In genomic region chr9:136617746-136618577, GRCh38 we compare ENCODE assay signal across 15 cellular contexts. TPM values are rescaled to one million over a fixed set of nuclear protein-coding genes. Genes with fewer than 3 reads are reported as not detected.
DNase-seq lines count a peak whose midpoint lies in the region; ATAC-seq and TF ChIP-seq lines count a peak whose summit lies in the region.
"Had no signal": no experiment of that assay in that cellular context is flagged by ENCODE, and none has a peak within 500 bp of the region (broad histone marks: within the 10 kb centered on the region; RNA-seq: fewer than 3 reads in every experiment).

No MANE protein-coding gene starts in this region.

- ATAC-seq in HG02973 (IDR thresholded peaks at IDR 0.05; ENCODE audit: unreplicated experiment), result no peak

- intact Hi-C loops in uterus (cut with DNase I; ENCODE audit: low total_unique reads), result no loop called here

- H3K9me3 ChIP-seq in uterus, result no peaks in the 10 kb centered on the region
- H3K9me3 ChIP-seq: stomach had no signal

- no peaks in the 10 kb centered on the region for H3K36me3 ChIP-seq in uterus
- H3K36me3 ChIP-seq: brain microvascular endothelial cell, stomach had no signal

- TF ChIP-seq CTCF in brain (conservative IDR thresholded peaks at IDR 0.05), result no peak
- no peak for TF ChIP-seq CTCF in nephron progenitor cell (IDR thresholded peaks at IDR 0.05)
- no peak for TF ChIP-seq CTCF in uterus (IDR thresholded peaks at IDR 0.05)

- H3K36me3 Mint-ChIP-seq in brain, result no peaks in the 10 kb centered on the region
- no peaks in the 10 kb centered on the region for H3K36me3 Mint-ChIP-seq in nephron progenitor cell (ENCODE audit: low read depth)

- H3K27me3 Mint-ChIP-seq in brain (no peaks in the 10 kb centered on the region), nephron progenitor cell (ENCODE audit: low read depth, poor library complexity) (peaks cover 6% of the 10 kb centered on the region)

- no peaks in the 10 kb centered on the region for H3K27me3 ChIP-seq in uterus
- H3K27me3 ChIP-seq: brain microvascular endothelial cell had no signal

- no peak for TF ChIP-seq POLR2A in uterus (IDR thresholded peaks at IDR 0.05)

- no peaks in the 10 kb centered on the region for H3K4me1 ChIP-seq in uterus

- no peak overlapping the region for H3K27ac ChIP-seq in uterus
- H3K27ac ChIP-seq: brain microvascular endothelial cell had no signal

- H3K27ac Mint-ChIP-seq in brain, result peak overlapping the region in 4 of 5 experiments; percentile 49 to 96 (median 80)
- H3K27ac Mint-ChIP-seq in nephron progenitor cell, result peak overlapping the region; percentile 78
- H3K27ac Mint-ChIP-seq: activated T-helper 2 cell treated with anti-CD3 and anti-CD28 coated beads, Interferon-gamma antibody, Interleukin-2, Interleukin-4, amounts not matched to agents 10 μg/mL and 5 μg/mL and 100 μg/mL, durations not matched to agents 14 hours and 24 hours and 36 hours; CD4-positive, alpha-beta T cell had no signal

- H3K4me3 ChIP-seq in uterus, result no peak overlapping the region
- H3K4me3 ChIP-seq: stomach had no signal

- DNase-seq in DMS53 treated with DMSO at 0.1 percent for 48 hours (lab: John Stamatoyannopoulos, UW; ENCODE audit: unreplicated experiment) (peak; percentile 24), HuH-7.5 (ENCODE audit: low spot score) (peak; percentile 35), nephron progenitor cell (no peak), uterus (no peak), NCI-H2107 (lab: John Stamatoyannopoulos, UW) (no peak)
- DNase-seq: brain microvascular endothelial cell; CD4-positive, alpha-beta T cell; foreskin melanocyte; NCI-H446 treated with DMSO at 0.1 percent for 48 hours; retina; stimulated activated CD4-positive, alpha-beta T cell treated with anti-CD3 and anti-CD28 coated beads, Interleukin-4, amount 100 ng/mL, for 4 hours; stomach had no signal

- H3K4me3 Mint-ChIP-seq in brain, result no peak overlapping the region
- no peak overlapping the region for H3K4me3 Mint-ChIP-seq in nephron progenitor cell
- H3K4me3 Mint-ChIP-seq: CD4-positive, alpha-beta T cell had no signal

- H3K9me3 Mint-ChIP-seq in brain (no peaks in the 10 kb centered on the region), nephron progenitor cell (no peaks in the 10 kb centered on the region)
- H3K9me3 Mint-ChIP-seq: activated T-helper 2 cell treated with anti-CD3 and anti-CD28 coated beads, Interferon-gamma antibody, Interleukin-2, Interleukin-4, amounts not matched to agents 10 μg/mL and 5 μg/mL and 100 μg/mL, durations not matched to agents 14 hours and 24 hours and 36 hours; CD4-positive, alpha-beta T cell had no signal

- H3K4me1 Mint-ChIP-seq in brain, result peaks cover 24% of the 10 kb centered on the region
- peaks cover 54% of the 10 kb centered on the region for H3K4me1 Mint-ChIP-seq in nephron progenitor cell

RNA-seq across cellular contexts. Expression of gene EGFL7, which starts 44.8 kb away (rescaled TPM):
- polyA plus RNA-seq in brain (ENCODE audit: insufficient read depth, low read depth, low replicate concordance), result 36.4 TPM
- total RNA-seq in uterus, result 1,000 to 10,000 TPM in 1 of 4 donors, 100 to 1,000 TPM in 3; 119 to 1,791 (median 307) TPM
- total RNA-seq: CD4-positive, alpha-beta T cell had no signal

Comparison
In these comparisons a context has a peak if more than half of its experiments do, and no peak if none do; other contexts are left out.
1. DNase-seq: peak in DMS53 treated with DMSO at 0.1 percent for 48 hours (single experiment) and HuH-7.5 (single experiment); none in nephron progenitor cell (single experiment), uterus (0 of 2) and NCI-H2107 (single experiment).